In the genomic region with DNA sequence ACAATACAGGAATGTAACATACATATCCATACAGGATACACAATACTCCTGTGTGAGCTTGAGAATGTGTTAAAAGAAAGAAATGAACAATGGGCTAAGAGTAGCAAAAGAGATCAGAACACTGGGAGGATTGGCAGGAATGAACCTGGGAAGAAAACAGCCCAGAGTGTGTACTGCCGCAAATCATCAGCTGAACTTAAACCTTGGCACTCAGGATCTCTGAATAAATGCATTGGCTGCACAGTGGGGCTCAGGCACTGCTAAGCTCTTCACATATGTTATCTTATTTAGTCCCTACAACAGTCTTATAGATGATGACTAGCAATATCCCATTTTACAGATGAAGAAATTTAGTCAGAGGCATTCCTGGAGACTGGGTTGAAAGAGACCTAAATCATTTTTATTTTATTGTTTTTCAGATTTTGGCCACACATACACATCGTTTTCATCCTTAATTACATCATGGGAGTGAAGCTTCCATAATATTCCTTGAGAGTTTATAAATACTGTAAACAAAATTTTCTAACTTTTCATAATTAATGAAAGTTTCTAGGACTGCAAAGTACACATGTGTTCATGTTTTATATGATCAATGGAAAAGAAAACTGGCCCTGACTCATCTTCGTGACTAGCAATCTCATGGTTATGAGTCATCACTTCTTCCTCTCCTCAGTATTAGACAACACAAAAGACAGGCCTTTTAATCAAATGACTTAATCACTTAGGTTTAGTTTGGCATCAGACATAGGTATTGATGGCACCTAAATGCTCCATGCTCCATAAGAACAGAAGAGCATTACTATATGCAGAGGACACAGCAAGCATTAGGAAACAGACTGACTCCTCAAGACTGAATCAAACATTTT, we compare ENCODE assay signal across 10 cellular contexts. TPM values are rescaled to one million over a fixed set of nuclear protein-coding genes. Genes with fewer than 3 reads are reported as not detected.
DNase-seq lines count a peak whose midpoint lies in the region.
"Had no signal": no experiment of that assay in that cellular context is flagged by ENCODE, and none has a peak within 500 bp of the region (broad histone marks: within the 10 kb centered on the region; RNA-seq: fewer than 3 reads in every experiment).

No MANE protein-coding gene starts in this region.

- no peaks in the 10 kb centered on the region for H3K36me3 Mint-ChIP-seq in CD8-positive, alpha-beta memory T cell

- H3K27ac Mint-ChIP-seq in CD8-positive, alpha-beta memory T cell: no peak overlapping the region

- POLR2A ChIA-PET in CD8-positive, alpha-beta memory T cell (lab: Charles Lee): no interaction called here

- DNase-seq in NOMO-1 treated with DMSO at 0.1 percent for 48 hours (lab: John Stamatoyannopoulos, UW; ENCODE audit: unreplicated experiment) (peak; percentile 13), NOMO-1 (lab: John Stamatoyannopoulos, UW; ENCODE audit: unreplicated experiment in 2 of 2) (no peak), NCI-H226 (peak; percentile 70), dedifferentiated amniotic fluid mesenchymal stem cell (ENCODE audit: extremely low spot score) (peak; percentile 73), stromal cell of bone marrow (ENCODE audit: low read depth) (peak; percentile 79), hepatic stellate cell (ENCODE audit: low spot score) (no peak), UCSD-AML1 (lab: John Stamatoyannopoulos, UW; ENCODE audit: unreplicated experiment) (no peak)
- no peak for DNase-seq in CD8-positive, alpha-beta memory T cell
- DNase-seq: NCI-H2171 treated with DMSO at 0.1 percent for 48 hours, right lobe of liver had no signal

- H3K27me3 Mint-ChIP-seq in CD8-positive, alpha-beta memory T cell: no peaks in the 10 kb centered on the region

- peaks cover 9 to 24% (median 16%) of the 10 kb centered on the region in 5 donors for H3K9me3 Mint-ChIP-seq in CD8-positive, alpha-beta memory T cell

- H3K4me3 ChIP-seq in CD8-positive, alpha-beta memory T cell (ENCODE audit: low read length): no peak overlapping the region
- H3K4me3 ChIP-seq: right lobe of liver had no signal

- no peaks in the 10 kb centered on the region for H3K4me1 Mint-ChIP-seq in CD8-positive, alpha-beta memory T cell

- no peaks in the 10 kb centered on the region for H3K36me3 ChIP-seq in CD8-positive, alpha-beta memory T cell (ENCODE audit: insufficient read depth, low read length)
- H3K36me3 ChIP-seq: right lobe of liver had no signal

- H3K27ac ChIP-seq in CD8-positive, alpha-beta memory T cell (ENCODE audit: low read depth, low read length): no peak overlapping the region
- H3K27ac ChIP-seq: right lobe of liver had no signal

- CTCF ChIA-PET in CD8-positive, alpha-beta memory T cell (lab: Charles Lee): no interaction called here

- H3K4me1 ChIP-seq in CD8-positive, alpha-beta memory T cell (ENCODE audit: insufficient read depth, low read length): no peaks in the 10 kb centered on the region
- H3K4me1 ChIP-seq: right lobe of liver had no signal

- H3K27me3 ChIP-seq in CD8-positive, alpha-beta memory T cell (ENCODE audit: insufficient read depth, low read length, poor library complexity, severe bottlenecking): no peaks in the 10 kb centered on the region
- H3K27me3 ChIP-seq: right lobe of liver had no signal

- no peak overlapping the region for H3K4me3 Mint-ChIP-seq in CD8-positive, alpha-beta memory T cell

- no peaks in the 10 kb centered on the region for H3K9me3 ChIP-seq in CD8-positive, alpha-beta memory T cell (ENCODE audit: low read length)
- H3K9me3 ChIP-seq: right lobe of liver had no signal

RNA-seq across cellular contexts. Expression of a gene that starts 59.2 kb away (rescaled TPM):
- not detected for total RNA-seq in CD8-positive, alpha-beta memory T cell
- polyA plus RNA-seq in CD8-positive, alpha-beta memory T cell: not detected
- total RNA-seq: right lobe of liver had no signal

Comparison
In these comparisons a context has a peak if more than half of its experiments do, and no peak if none do; other contexts are left out.
1. DNase-seq: peak in NOMO-1 treated with DMSO at 0.1 percent for 48 hours (single experiment), NCI-H226 (single experiment), dedifferentiated amniotic fluid mesenchymal stem cell (single experiment) and stromal cell of bone marrow (single experiment); none in NOMO-1 (0 of 2), hepatic stellate cell (single experiment), CD8-positive, alpha-beta memory T cell (0 of 5) and UCSD-AML1 (single experiment).